In the genomic region with DNA sequence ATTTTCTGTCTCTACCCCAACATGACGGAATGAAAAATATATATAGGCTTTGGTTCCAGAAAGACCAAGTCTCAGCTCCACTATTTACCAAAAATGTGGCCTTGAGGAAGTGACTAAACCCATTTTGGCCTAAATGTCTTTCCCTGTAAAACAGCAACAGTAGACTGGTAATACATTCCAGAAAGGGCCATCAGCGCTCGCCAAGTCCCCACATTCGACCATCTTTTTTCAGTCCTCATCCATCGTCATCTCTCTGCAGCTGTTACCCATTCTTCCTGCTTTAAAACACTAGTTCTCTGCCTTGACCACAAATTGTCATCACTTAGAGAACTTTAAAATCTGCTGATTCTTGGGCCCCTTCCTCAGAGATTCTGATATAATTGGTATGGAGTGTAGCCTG, we compare ENCODE assay signal across 23 cellular contexts.
"Had no signal": no experiment of that assay in that cellular context is flagged by ENCODE, and none has a peak within 500 bp of the region (broad histone marks: within the 10 kb centered on the region; RNA-seq: fewer than 3 reads in every experiment).

No MANE protein-coding gene starts in this region.

- H3K36me3 ChIP-seq: brain microvascular endothelial cell, left lung, neural progenitor cell, sigmoid colon, thoracic aorta had no signal

- FAIRE-seq: frontal cortex had no signal

- H3K27me3 ChIP-seq: brain microvascular endothelial cell, hepatocyte, left lung, neural progenitor cell, sigmoid colon had no signal

- H3K4me1 ChIP-seq: left lung, sigmoid colon had no signal

- DNase-seq: activated CD4-positive, alpha-beta T cell treated with anti-CD3 and anti-CD28 coated beads, Interleukin-2, amount 50 U/mL, for 4 hours; activated CD8-positive, alpha-beta memory T cell treated with anti-CD3 and anti-CD28 coated beads for 24 hours; activated CD8-positive, alpha-beta memory T cell treated with anti-CD3 and anti-CD28 coated beads, Interleukin-2, amount 50 U/mL, for 4 hours; activated T-cell treated with anti-CD3 and anti-CD28 coated beads, Interleukin-2, amount 50 U/mL, for 24 hours; aorta; brain microvascular endothelial cell; caudate nucleus; dermis blood vessel endothelial cell; effector memory CD4-positive, alpha-beta T cell; glutamatergic neuron; immature natural killer cell; kidney glomerular epithelial cell; left lung; naive thymus-derived CD8-positive, alpha-beta T cell; retina; sigmoid colon; stimulated activated CD4-positive, alpha-beta T cell treated with anti-CD3 and anti-CD28 coated beads, Interleukin-4, amount 100 ng/mL, for 1 hour; stimulated activated naive CD4-positive, alpha-beta T cell treated with Interleukin-2 at 50 U/mL for 16 hours had no signal

- H3K9me3 ChIP-seq: left lung, sigmoid colon, thoracic aorta had no signal

- H3K4me3 ChIP-seq: hepatocyte, left lung, lung, neural progenitor cell, sigmoid colon, thoracic aorta had no signal
